In the genomic region with DNA sequence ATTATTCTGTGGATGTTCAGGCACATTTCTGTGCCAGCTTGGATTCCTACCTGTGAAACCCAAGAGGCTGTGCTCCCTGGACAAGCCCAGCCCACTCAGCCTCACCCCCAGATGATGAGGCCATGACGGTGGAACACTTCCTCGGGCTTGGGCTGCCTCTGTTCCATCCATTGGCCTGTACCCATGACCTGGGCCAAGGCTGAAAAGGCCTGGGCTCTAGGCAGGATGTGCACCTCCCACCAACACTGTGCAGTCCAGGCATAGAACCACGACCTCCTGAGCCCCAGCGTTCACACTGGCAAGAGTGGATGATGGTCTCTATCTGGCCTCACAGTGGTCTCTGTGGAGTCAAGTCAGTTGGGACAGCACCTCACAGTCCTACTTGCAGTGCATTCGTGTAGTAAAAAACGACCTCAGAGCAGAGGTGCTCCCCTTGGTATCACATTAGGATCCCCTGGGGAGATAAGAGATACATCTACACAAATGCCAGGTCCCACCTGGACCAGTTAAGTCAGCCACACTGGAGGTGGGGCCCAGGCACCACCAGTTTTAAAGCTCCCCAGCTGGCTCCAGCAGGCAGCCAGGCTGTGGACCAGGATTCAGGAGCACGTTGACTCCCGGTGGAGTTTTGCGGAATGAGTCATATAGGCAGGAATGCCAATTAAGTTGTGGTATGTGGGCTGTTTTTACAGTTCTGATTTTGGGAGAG, we compare ENCODE assay signal across 9 cellular contexts. TPM values are rescaled to one million over a fixed set of nuclear protein-coding genes. Genes with fewer than 3 reads are reported as not detected.
A peak's percentile ranks its signal among the peaks of the same experiment; 100 is the strongest.
DNase-seq lines count a peak whose midpoint lies in the region.
"Had no signal": no experiment of that assay in that cellular context is flagged by ENCODE, and none has a peak within 500 bp of the region (broad histone marks: within the 10 kb centered on the region; RNA-seq: fewer than 3 reads in every experiment).

No MANE protein-coding gene starts in this region.

- H3K4me1 Mint-ChIP-seq in IgD-negative memory B cell, result no peaks in the 10 kb centered on the region
- H3K4me1 Mint-ChIP-seq: T-helper 17 cell had no signal

- peaks cover 7% of the 10 kb centered on the region for H3K27me3 Mint-ChIP-seq in IgD-negative memory B cell

- H3K27ac Mint-ChIP-seq in IgD-negative memory B cell, result peak overlapping the region in 2 of 3 donors; percentile 35 to 78
- H3K27ac Mint-ChIP-seq: T-helper 17 cell had no signal

- DNase-seq in EH (ENCODE audit: low read depth) (peak; percentile 77), cerebellar cortex (ENCODE audit: low spot score) (peak; percentile 68), myocyte (ENCODE audit: low read depth) (peak; percentile 42), pons (ENCODE audit: low spot score) (no peak), D341Med (ENCODE audit: low spot score) (no peak), activated T-cell treated with anti-CD3 and anti-CD28 coated beads for 4 hours (no peak)
- no peak for DNase-seq in stimulated activated CD4-positive, alpha-beta T cell treated with anti-CD3 and anti-CD28 coated beads, Interleukin-15, amount 100 ng/mL, for 24 hours
- DNase-seq: T-helper 17 cell had no signal

- no peaks in the 10 kb centered on the region for H3K9me3 Mint-ChIP-seq in IgD-negative memory B cell

- no peak overlapping the region for H3K4me3 Mint-ChIP-seq in IgD-negative memory B cell
- H3K4me3 Mint-ChIP-seq: T-helper 17 cell had no signal

- H3K36me3 Mint-ChIP-seq in IgD-negative memory B cell, result no peaks in the 10 kb centered on the region

RNA-seq across cellular contexts. Expression of a gene that starts 39.0 kb away (rescaled TPM):
- 1.8 TPM for polyA plus RNA-seq in IgD-negative memory B cell
- total RNA-seq in myocyte, result 9.6 and 21.2 TPM in 2 replicates
- 38.7 TPM for polyA plus RNA-seq in myocyte (2012)

Comparison
In these comparisons a context has a peak if more than half of its experiments do, and no peak if none do; other contexts are left out.
1. DNase-seq: peak in EH (single experiment), cerebellar cortex (single experiment) and myocyte (single experiment); none in pons (single experiment), D341Med (single experiment), activated T-cell treated with anti-CD3 and anti-CD28 coated beads for 4 hours (single experiment) and stimulated activated CD4-positive, alpha-beta T cell treated with anti-CD3 and anti-CD28 coated beads, Interleukin-15, amount 100 ng/mL, for 24 hours (single experiment).